Comparison of ENCODE assay signal across 14 cellular contexts in genomic region chr10:80582561-80582960, GRCh38. TPM values are rescaled to one million over a fixed set of nuclear protein-coding genes. Genes with fewer than 3 reads are reported as not detected.
DNase-seq lines count a peak whose midpoint lies in the region; ATAC-seq and TF ChIP-seq lines count a peak whose summit lies in the region.
"Had no signal": no experiment of that assay in that cellular context is flagged by ENCODE, and none has a peak within 500 bp of the region (broad histone marks: within the 10 kb centered on the region; RNA-seq: fewer than 3 reads in every experiment).

No MANE protein-coding gene starts in this region.

- DNase-seq in GM23338 (ENCODE audit: low spot score) = no peak
- peak; percentile 4 for DNase-seq in lung (ENCODE audit: low spot score)
- DNase-seq in type B pancreatic cell (ENCODE audit: extremely low spot score, unreplicated experiment) = peak; percentile 37
- DNase-seq in activated CD4-positive, alpha-beta T cell treated with anti-CD3 and anti-CD28 coated beads for 36 hours = no peak
- no peak for DNase-seq in iPS-NIHi7 (ENCODE audit: extremely low spot score)
- no peak for DNase-seq in lower leg skin (ENCODE audit: low spot score in 2 of 2)
- DNase-seq: Caco-2; CD8-positive, alpha-beta memory T cell; GF-D8; HCEC 1CT; HFFc6 had no signal

- CTCF ChIA-PET in activated CD4-positive, alpha-beta T cell treated with anti-CD3 and anti-CD28 coated beads for 36 hours (lab: Charles Lee) = interaction anchor here (0.8 kb wide), 1 partner anchor 257 kb away, joined by 4 read pairs; no protein-coding TSS in a partner anchor

- H3K27me3 Mint-ChIP-seq in GM23338 (ENCODE audit: insufficient read depth, low read depth, poor library complexity) (peaks cover 2% of the 10 kb centered on the region), brain (no peaks in the 10 kb centered on the region), type B pancreatic cell (peaks cover 5% of the 10 kb centered on the region)
- H3K27me3 Mint-ChIP-seq in activated CD4-positive, alpha-beta T cell treated with anti-CD3 and anti-CD28 coated beads for 36 hours = peaks cover 6% of the 10 kb centered on the region

- 94 to 96% methylated on average over 1 of the region's 1 CpG for WGBS in lung, 2 donors
- WGBS in lower leg skin, 2 donors = 67 to 100% methylated on average over 1 of the region's 1 CpG

- H3K4me1 ChIP-seq in GM23338 (ENCODE audit: insufficient read depth) (no peaks in the 10 kb centered on the region), lung (ENCODE audit: control insufficient read depth in 2 of 2, insufficient read depth in 2 of 2, low read length in 2 of 2) (no peaks in the 10 kb centered on the region)
- H3K4me1 ChIP-seq: Caco-2 had no signal

- H3K4me3 Mint-ChIP-seq in GM23338 = no peak overlapping the region
- peak overlapping the region in 2 of 5 experiments; percentile 19 to 35 for H3K4me3 Mint-ChIP-seq in brain
- no peak overlapping the region for H3K4me3 Mint-ChIP-seq in type B pancreatic cell
- no peak overlapping the region for H3K4me3 Mint-ChIP-seq in activated CD4-positive, alpha-beta T cell treated with anti-CD3 and anti-CD28 coated beads for 36 hours
- H3K4me3 Mint-ChIP-seq: CD8-positive, alpha-beta memory T cell; HFFc6 had no signal

- no peaks in the 10 kb centered on the region; the same call in 1 of the 2 replicates for H3K9me2 ChIP-seq in GM23338 (ENCODE audit: insufficient read depth)

- H3K9me3 Mint-ChIP-seq in GM23338 (peaks cover 6% of the 10 kb centered on the region), brain (peaks cover 0 to 4% (median 3%) of the 10 kb centered on the region in 5 experiments), type B pancreatic cell (no peaks in the 10 kb centered on the region)
- H3K9me3 Mint-ChIP-seq in activated CD4-positive, alpha-beta T cell treated with anti-CD3 and anti-CD28 coated beads for 36 hours (ENCODE audit: low read depth) = no peaks in the 10 kb centered on the region
- H3K9me3 Mint-ChIP-seq: CD8-positive, alpha-beta memory T cell; HFFc6 had no signal

- H3K27ac Mint-ChIP-seq in GM23338 (no peak overlapping the region), brain (peak overlapping the region; percentile 29 to 92 (median 56)), type B pancreatic cell (no peak overlapping the region)
- no peak overlapping the region for H3K27ac Mint-ChIP-seq in activated CD4-positive, alpha-beta T cell treated with anti-CD3 and anti-CD28 coated beads for 36 hours
- H3K27ac Mint-ChIP-seq: HFFc6 had no signal

- H3K9me3 ChIP-seq in lung (ENCODE audit: control insufficient read depth in 2 of 2, insufficient read depth in 1 of 2, low read length in 1 of 2) = no peaks in the 10 kb centered on the region
- H3K9me3 ChIP-seq: Caco-2 had no signal

- peaks cover 2% of the 10 kb centered on the region; the same call in 2 of the 3 replicates for H3K36me3 Mint-ChIP-seq in GM23338 (ENCODE audit: low read depth)
- H3K36me3 Mint-ChIP-seq in brain = no peaks in the 10 kb centered on the region
- H3K36me3 Mint-ChIP-seq in type B pancreatic cell = no peaks in the 10 kb centered on the region
- H3K36me3 Mint-ChIP-seq in activated CD4-positive, alpha-beta T cell treated with anti-CD3 and anti-CD28 coated beads for 36 hours (ENCODE audit: low read depth) = no peaks in the 10 kb centered on the region
- H3K36me3 Mint-ChIP-seq: CD8-positive, alpha-beta memory T cell had no signal

- H3K4me1 Mint-ChIP-seq in GM23338 = peaks cover 6% of the 10 kb centered on the region; the same call in 2 of the 3 replicates
- H3K4me1 Mint-ChIP-seq in brain = peaks cover 40% of the 10 kb centered on the region
- peaks cover 16% of the 10 kb centered on the region for H3K4me1 Mint-ChIP-seq in type B pancreatic cell (ENCODE audit: unreplicated experiment)
- no peaks in the 10 kb centered on the region for H3K4me1 Mint-ChIP-seq in activated CD4-positive, alpha-beta T cell treated with anti-CD3 and anti-CD28 coated beads for 36 hours
- H3K4me1 Mint-ChIP-seq: CD8-positive, alpha-beta memory T cell had no signal

- intact Hi-C loops in activated CD4-positive, alpha-beta T cell treated with anti-CD3 and anti-CD28 coated beads for 36 hours (cut with DNase I, micrococcal nuclease) = loop anchor here in 1 of 2 experiments (5.0 kb wide), 1 partner anchor 205 kb away; no protein-coding TSS in a partner anchor
- intact Hi-C loops in lower leg skin (cut with DNase I; ENCODE audit: low total_unique reads) = no loop called here

- no peaks in the 10 kb centered on the region for H3F3A ChIP-seq in GM23338 (replicated peaks; ENCODE audit: low read depth)

- H3K4me3 ChIP-seq in GM23338 (no peak overlapping the region), lung (no peak overlapping the region), lower leg skin (ENCODE audit: low read depth, poor library complexity, severe bottlenecking) (no peak overlapping the region)

- H3K27me3 ChIP-seq in GM23338 (ENCODE audit: insufficient read depth) (no peaks in the 10 kb centered on the region), lung (ENCODE audit: control insufficient read depth, insufficient read depth) (no peaks in the 10 kb centered on the region)

- TF ChIP-seq POLR2A in lower leg skin (IDR thresholded peaks at IDR 0.05) = no peak

- ATAC-seq in GM23338 (no peak), lung (ENCODE audit: insufficient read depth, low FRiP score) (no peak)
- ATAC-seq in activated CD4-positive, alpha-beta T cell treated with anti-CD3 and anti-CD28 coated beads for 36 hours = no peak

- H4K20me1 ChIP-seq in GM23338 (replicated peaks; ENCODE audit: insufficient read depth) = no peaks in the 10 kb centered on the region

- TF ChIP-seq CTCF in GM23338 (conservative IDR thresholded peaks at IDR 0.05; ENCODE audit: low read depth in 2 of 2) (no peak), brain (conservative IDR thresholded peaks at IDR 0.05) (no peak), lung (IDR thresholded peaks at IDR 0.05; ENCODE audit: control extremely low read depth, extremely low read depth) (no peak), type B pancreatic cell (conservative IDR thresholded peaks at IDR 0.05) (no peak), lower leg skin (IDR thresholded peaks at IDR 0.05) (no peak)

- H2AFZ ChIP-seq in GM23338 = peak overlapping the region; percentile 63; the same call in 1 of the 2 replicates

- POLR2A ChIA-PET in activated CD4-positive, alpha-beta T cell treated with anti-CD3 and anti-CD28 coated beads for 36 hours (lab: Charles Lee) = no interaction called here

- no peaks in the 10 kb centered on the region for H3K79me2 ChIP-seq in GM23338 (replicated peaks; ENCODE audit: insufficient read depth)

- no peak overlapping the region for H3K4me2 ChIP-seq in GM23338

- H3K36me3 ChIP-seq in GM23338 (ENCODE audit: insufficient read depth) (no peaks in the 10 kb centered on the region), lung (ENCODE audit: control insufficient read depth in 2 of 2, insufficient read depth in 2 of 2, low read length in 2 of 2) (no peaks in the 10 kb centered on the region)

- H3K27ac ChIP-seq in GM23338 (ENCODE audit: low read depth) (no peak overlapping the region), lung (ENCODE audit: low read depth in 1 of 2, low read length in 1 of 2) (no peak overlapping the region)

TF ChIP-seq in GM23338, 12 proteins besides CTCF, POLR2A, EP300 and RAD21 (continues in another document):
- TF ChIP-seq POLR2AphosphoS5 (IDR thresholded peaks at IDR 0.05; ENCODE audit: low read depth) (no peak), CREB1 (CRISPR knock-in tag; IDR thresholded peaks at IDR 0.05; ENCODE audit: low read depth) (no peak)

RNA-seq across cellular contexts. Expression of gene SH2D4B, which starts 44.9 kb away (rescaled TPM):
- total RNA-seq in GM23338 (2014; rRNA removed; shearing (Covaris generic)) = not detected in 2 replicates
- polyA plus RNA-seq in GM23338 (2016; fragmentation: Nextera tagmentation; extraction: Ambion mirVana) (0.08 TPM in 1 of 2 replicates, not detected in the other), brain (ENCODE audit: insufficient read depth, low read depth, low replicate concordance) (not detected), lung (under 1 TPM; 0.20 to 0.23 TPM)
- total RNA-seq in lung (under 1 TPM; 0.12 to 0.28 TPM), type B pancreatic cell (ENCODE audit: low replicate concordance) (0.07 and 0.10 TPM in 2 replicates), lower leg skin (under 1 TPM in 1 of 4 donors, not detected in 3; 0.13 TPM)
- under 1 TPM in 1 of 2 experiments, not detected in 1; 0.11 TPM for total RNA-seq in activated CD4-positive, alpha-beta T cell treated with anti-CD3 and anti-CD28 coated beads for 36 hours
- total RNA-seq: H4, HFFc6 had no signal
- polyA plus RNA-seq: BJ; CD8-positive, alpha-beta memory T cell had no signal

Comparison
In these comparisons a context has a peak if more than half of its experiments do, and no peak if none do; other contexts are left out.
1. DNase-seq: peak in lung (single experiment) and type B pancreatic cell (single experiment); none in GM23338 (single experiment), activated CD4-positive, alpha-beta T cell treated with anti-CD3 and anti-CD28 coated beads for 36 hours (single experiment), iPS-NIHi7 (single experiment) and lower leg skin (0 of 2).
2. H3K27ac Mint-ChIP-seq: peak in brain (5 of 5); none in GM23338 (single experiment), type B pancreatic cell (single experiment) and activated CD4-positive, alpha-beta T cell treated with anti-CD3 and anti-CD28 coated beads for 36 hours (single experiment).